In the genomic region with DNA sequence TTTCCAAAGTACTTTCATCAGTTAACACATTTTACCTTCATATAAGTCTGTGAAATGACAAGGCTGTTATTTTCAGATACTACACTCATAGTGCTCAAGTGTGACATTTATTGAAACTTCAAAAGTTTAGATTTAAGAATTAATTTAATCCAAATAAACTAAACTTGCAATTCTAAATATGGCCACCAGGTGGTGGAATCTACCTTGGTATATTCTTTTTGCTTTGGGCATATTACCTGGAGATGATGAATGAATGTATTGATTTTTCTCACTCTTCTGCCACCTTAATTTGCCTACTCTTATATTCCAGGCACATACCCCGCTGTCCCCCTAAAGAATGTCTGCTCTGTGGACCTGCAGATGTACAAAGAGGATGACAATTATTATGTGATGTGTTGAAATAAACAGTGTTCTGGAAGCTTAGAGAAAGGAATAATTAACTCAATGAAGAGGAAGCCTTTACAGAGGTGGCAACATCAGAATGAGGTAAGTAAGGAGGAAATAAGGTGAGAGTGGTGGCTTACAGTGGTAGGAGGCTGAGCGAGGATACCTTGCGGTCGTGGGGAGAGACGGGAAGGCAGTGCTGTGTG, we compare ENCODE assay signal across 8 cellular contexts.
DNase-seq lines count a peak whose midpoint lies in the region; ATAC-seq, FAIRE-seq and TF ChIP-seq lines count a peak whose summit lies in the region.

No MANE protein-coding gene starts in this region.

- no peak for ATAC-seq in HG02884 (IDR thresholded peaks at IDR 0.05; ENCODE audit: unreplicated experiment)

- H3K9me2 ChIP-seq in DOHH2 (replicated peaks; ENCODE audit: control insufficient read depth, low read length) = no peaks in the 10 kb centered on the region

- H3K4me2 ChIP-seq in DOHH2 (ENCODE audit: low read length) = no peak overlapping the region

- FAIRE-seq in H54 (lab: Jason Lieb, UNC) = no peak

- H4K20me1 ChIP-seq in DOHH2 (ENCODE audit: control insufficient read depth, insufficient read depth, low read depth, low read length) = no peaks in the 10 kb centered on the region

- no peaks in the 10 kb centered on the region for H3K9me3 ChIP-seq in DOHH2 (ENCODE audit: control insufficient read depth, insufficient read depth, low read length)

- H3K4me1 ChIP-seq in DOHH2 (ENCODE audit: control insufficient read depth, low read length) = no peaks in the 10 kb centered on the region

- no peaks in the 10 kb centered on the region for H3K27me3 ChIP-seq in DOHH2 (ENCODE audit: control insufficient read depth, low read length)
- H3K27me3 ChIP-seq in H7 (ENCODE audit: control insufficient read depth, insufficient read depth, low read length) = no peaks in the 10 kb centered on the region

- TF ChIP-seq CTCF in DOHH2 (IDR thresholded peaks at IDR 0.05; ENCODE audit: low read depth, low read length, poor library complexity, severe bottlenecking) (peak; percentile 68), VCaP (conservative IDR thresholded peaks at IDR 0.05) (peak; percentile 79)

- H3K4me3 ChIP-seq in DOHH2 (ENCODE audit: low read length) (no peak overlapping the region), H7 (ENCODE audit: insufficient read depth, low read depth, low read length) (no peak overlapping the region)

- no peak overlapping the region for H3K27ac ChIP-seq in DOHH2 (ENCODE audit: low read depth, low read length)
- H3K27ac ChIP-seq in VCaP = no peak overlapping the region

- DNase-seq in LoVo (ENCODE audit: low spot score) (peak; percentile 43), inferior parietal cortex (ENCODE audit: extremely low spot score) (peak; percentile 80), H54 (ENCODE audit: insufficient read length, low spot score) (no peak), H7 (no peak), SW480 (ENCODE audit: low spot score) (no peak)

- H3F3A ChIP-seq in DOHH2 (ENCODE audit: control insufficient read depth, insufficient read depth) = no peaks in the 10 kb centered on the region

- no peaks in the 10 kb centered on the region for H3K79me2 ChIP-seq in DOHH2 (ENCODE audit: control insufficient read depth, low read length)

- TF ChIP-seq POLR2A in H54 (IDR thresholded peaks at IDR 0.05; ENCODE audit: low read depth, low read length) = no peak

- H3K36me3 ChIP-seq in DOHH2 (ENCODE audit: control insufficient read depth, low read length) (no peaks in the 10 kb centered on the region), H7 (replicated peaks; ENCODE audit: control insufficient read depth, insufficient read depth, low read length) (no peaks in the 10 kb centered on the region)

Comparison
In these comparisons a context has a peak if more than half of its experiments do, and no peak if none do; other contexts are left out.
1. DNase-seq: peak in LoVo (single experiment) and inferior parietal cortex (single experiment); none in H54 (single experiment), H7 (single experiment) and SW480 (single experiment).